ENCODE assay signal across 19 cellular contexts in genomic region chr4:117429506-117429905, GRCh38.
DNase-seq lines count a peak whose midpoint lies in the region; ATAC-seq, FAIRE-seq and TF ChIP-seq lines count a peak whose summit lies in the region.
"Had no signal": no experiment of that assay in that cellular context is flagged by ENCODE, and none has a peak within 500 bp of the region (broad histone marks: within the 10 kb centered on the region; RNA-seq: fewer than 3 reads in every experiment).

No MANE protein-coding gene starts in this region.

- no peaks in the 10 kb centered on the region for H3K27me3 Mint-ChIP-seq in naive thymus-derived CD4-positive, alpha-beta T cell
- H3K27me3 Mint-ChIP-seq: B cell, IgD-negative memory B cell had no signal

- no peak overlapping the region for H3K4me2 ChIP-seq in H1 (ENCODE audit: insufficient read depth in 1 of 2, low read depth in 2 of 2, low read length in 2 of 2)

- no peak overlapping the region for H4K5ac ChIP-seq in H1 (ENCODE audit: insufficient read length, low read depth, low read length)

- H2BK12ac ChIP-seq in H1 (ENCODE audit: low read depth, low read length), result no peak overlapping the region

- intact Hi-C loops in naive thymus-derived CD4-positive, alpha-beta T cell (cut with micrococcal nuclease), result no loop called here
- intact Hi-C loops in lower leg skin (cut with DNase I; ENCODE audit: low total_unique reads), result no loop called here

- H3K27me3 ChIP-seq in H1 (replicated peaks in 1 of 4; ENCODE audit: control insufficient read depth in 3 of 4, extremely low read depth in 1 of 4, insufficient read depth in 3 of 4, low read length in 3 of 4) (no peaks in the 10 kb centered on the region), upper lobe of left lung (no peaks in the 10 kb centered on the region)
- no peaks in the 10 kb centered on the region for H3K27me3 ChIP-seq in naive thymus-derived CD4-positive, alpha-beta T cell (ENCODE audit: control insufficient read depth in 2 of 2, insufficient read depth in 2 of 2, low read length in 2 of 2)
- H3K27me3 ChIP-seq: BLaER1 treated with 17β-estradiol and CSF1 and Interleukin-3, amounts not matched to agents 10 nM and 100 nM had no signal

- no peak for FAIRE-seq in H1 (lab: Jason Lieb, UNC)
- FAIRE-seq: H54, HepG2 had no signal

- no peaks in the 10 kb centered on the region for H3K36me3 ChIP-seq in H1 (ENCODE audit: control insufficient read depth in 2 of 4, insufficient read depth in 4 of 4, low read length in 3 of 4)
- H3K36me3 ChIP-seq in naive thymus-derived CD4-positive, alpha-beta T cell (ENCODE audit: control insufficient read depth in 2 of 3, insufficient read depth in 3 of 3, low read length in 3 of 3), result no peaks in the 10 kb centered on the region
- no peaks in the 10 kb centered on the region for H3K36me3 ChIP-seq in upper lobe of left lung
- H3K36me3 ChIP-seq: BLaER1 treated with 17β-estradiol and CSF1 and Interleukin-3, amounts not matched to agents 10 nM and 100 nM had no signal

- H2AFZ ChIP-seq in H1 (ENCODE audit: low read length), result no peak overlapping the region
- H2AFZ ChIP-seq: GM23248 had no signal

- H3K9ac ChIP-seq in H1 (replicated peaks in 1 of 4; ENCODE audit: extremely low read depth in 1 of 4, low read depth in 3 of 4, low read length in 3 of 4), result no peak overlapping the region
- H3K9ac ChIP-seq: BLaER1 treated with 17β-estradiol and CSF1 and Interleukin-3, amounts not matched to agents 10 nM and 100 nM; GM23248 had no signal

- H3K4me1 ChIP-seq in H1 (replicated peaks in 1 of 4; ENCODE audit: control insufficient read depth in 3 of 4, insufficient read depth in 4 of 4, low read length in 3 of 4) (no peaks in the 10 kb centered on the region), upper lobe of left lung (no peaks in the 10 kb centered on the region)
- H3K4me1 ChIP-seq in naive thymus-derived CD4-positive, alpha-beta T cell (ENCODE audit: control insufficient read depth in 2 of 2, insufficient read depth in 2 of 2, low read length in 2 of 2), result no peaks in the 10 kb centered on the region

- no peaks in the 10 kb centered on the region for H3K4me1 Mint-ChIP-seq in naive thymus-derived CD4-positive, alpha-beta T cell
- H3K4me1 Mint-ChIP-seq in stimulated activated effector memory CD8-positive, alpha-beta T cell treated with anti-CD3 and anti-CD28 coated beads, Interleukin-12 subunit alpha, Interleukin-12 subunit beta, amount 100 ng/mL, for 72 hours, result no peaks in the 10 kb centered on the region
- H3K4me1 Mint-ChIP-seq: B cell, IgD-negative memory B cell had no signal

- TF ChIP-seq POLR2A in H1 (IDR thresholded peaks at IDR 0.05; ENCODE audit: control extremely low read depth in 1 of 2, low read depth in 2 of 2, low read length in 2 of 2), result no peak
- no peak for TF ChIP-seq POLR2A in upper lobe of left lung (IDR thresholded peaks at IDR 0.05)
- no peak for TF ChIP-seq POLR2A in lower leg skin (IDR thresholded peaks at IDR 0.05)

- peaks cover 0 to 9% (median 4%) of the 10 kb centered on the region in 11 donors for H3K9me3 Mint-ChIP-seq in naive thymus-derived CD4-positive, alpha-beta T cell
- peaks cover 13% of the 10 kb centered on the region for H3K9me3 Mint-ChIP-seq in stimulated activated effector memory CD8-positive, alpha-beta T cell treated with anti-CD3 and anti-CD28 coated beads, Interleukin-12 subunit alpha, Interleukin-12 subunit beta, amount 100 ng/mL, for 72 hours

- no peaks in the 10 kb centered on the region for H3K23me2 ChIP-seq in H1 (ENCODE audit: low read depth, low read length)

- DNase-seq in H1 (ENCODE audit: low read depth in 1 of 2, low spot score in 2 of 2) (no peak), upper lobe of left lung (peak in 1 of 2 donors; percentile 2), lower leg skin (ENCODE audit: low spot score in 2 of 2) (no peak), NCI-H1694 treated with DMSO at 0.1 percent for 48 hours (lab: John Stamatoyannopoulos, UW) (no peak), NAMALWA (ENCODE audit: low spot score) (no peak)
- DNase-seq in naive thymus-derived CD4-positive, alpha-beta T cell, result no peak
- DNase-seq in stimulated activated effector memory CD8-positive, alpha-beta T cell treated with anti-CD3 and anti-CD28 coated beads, Interleukin-12 subunit alpha, Interleukin-12 subunit beta, amount 100 ng/mL, for 72 hours (ENCODE audit: low spot score in 2 of 2), result no peak
- DNase-seq: Calu3; CD8-positive, alpha-beta T cell; DMS79 treated with DMSO at 0.1 percent for 48 hours; GF-D8; GM23248; HCEC 1CT had no signal

- no peak overlapping the region for H3K4ac ChIP-seq in H1 (replicated peaks; ENCODE audit: insufficient read length, low read depth, low read length)

- H2BK20ac ChIP-seq in H1 (ENCODE audit: low read length), result no peak overlapping the region

- CTCF ChIA-PET in H1 (lab: Charles Lee; ENCODE audit: partially characterized antibody), result interaction anchor here (1.0 kb wide), 1 partner anchor 25 kb away, joined by 3 read pairs; no protein-coding TSS in a partner anchor
- CTCF ChIA-PET in naive thymus-derived CD4-positive, alpha-beta T cell (lab: Charles Lee), result no interaction called here

- H2BK120ac ChIP-seq in H1 (replicated peaks; ENCODE audit: low read depth, low read length), result no peak overlapping the region

- 91% methylated on average over 5 of the region's 5 CpGs; no CpG with 5 or more reads in 1 of the 2 experiments for WGBS in H1 (ENCODE audit: extremely low coverage in 1 of 2, insufficient coverage in 1 of 2, insufficient read length in 1 of 2, insufficient replicate concordance in 2 of 2, low coverage in 1 of 2, low lambda C conversion rate in 2 of 2, missing lambda C conversion rate in 1 of 2), 2 experiments
- 82 to 92% methylated on average over 4 to 5 of the region's 5 CpGs for WGBS in upper lobe of left lung, 2 donors
- 89% methylated on average over 4 of the region's 5 CpGs; no CpG with 5 or more reads in 1 of the 2 donors for WGBS in lower leg skin, 2 donors

- TF ChIP-seq EP300 in H1 (IDR thresholded peaks at IDR 0.05; ENCODE audit: borderline replicate concordance in 1 of 2, low read depth in 2 of 2, low read length in 2 of 2), result no peak
- no peak for TF ChIP-seq EP300 in upper lobe of left lung (IDR thresholded peaks at IDR 0.05)

- H3K27ac ChIP-seq in H1 (ENCODE audit: low read depth, low read length), result no peak overlapping the region
- no peak overlapping the region for H3K27ac ChIP-seq in naive thymus-derived CD4-positive, alpha-beta T cell (ENCODE audit: low read depth, low read length)
- H3K27ac ChIP-seq in upper lobe of left lung, result no peak overlapping the region
- H3K27ac ChIP-seq: BLaER1 treated with 17β-estradiol and CSF1 and Interleukin-3, amounts not matched to agents 10 nM and 100 nM; GM23248 had no signal

- no peak overlapping the region for H3K18ac ChIP-seq in H1 (ENCODE audit: extremely low read depth, low read length)

- POLR2A ChIA-PET in H1 (lab: Charles Lee; ENCODE audit: partially characterized antibody), result no interaction called here
- POLR2A ChIA-PET in naive thymus-derived CD4-positive, alpha-beta T cell (lab: Charles Lee), result no interaction called here

- peak overlapping the region; percentile 3; the same call in 1 of the 2 replicates for H4K8ac ChIP-seq in H1 (ENCODE audit: extremely low read depth, insufficient read depth, low read length)

- no peak overlapping the region for H3K4me3 ChIP-seq in H1 (ENCODE audit: extremely low read depth in 1 of 4, insufficient read depth in 2 of 4, low read depth in 3 of 4, low read length in 4 of 4)
- H3K4me3 ChIP-seq in naive thymus-derived CD4-positive, alpha-beta T cell (ENCODE audit: low read length), result no peak overlapping the region
- no peak overlapping the region for H3K4me3 ChIP-seq in upper lobe of left lung
- no peak overlapping the region for H3K4me3 ChIP-seq in lower leg skin (ENCODE audit: low read depth, poor library complexity, severe bottlenecking)
- H3K4me3 ChIP-seq: BLaER1 treated with 17β-estradiol and CSF1 and Interleukin-3, amounts not matched to agents 10 nM and 100 nM; GM23248 had no signal

- no peak for TF ChIP-seq RAD21 in H1 (IDR thresholded peaks at IDR 0.05 in 1 of 2, conservative IDR thresholded peaks at IDR 0.05 in 1 of 2; ENCODE audit: low read depth in 2 of 2, low read length in 2 of 2)

- H2AK5ac ChIP-seq in H1 (ENCODE audit: low read depth, low read length), result no peak overlapping the region

- no peaks in the 10 kb centered on the region for H4K20me1 ChIP-seq in H1 (replicated peaks in 1 of 2; ENCODE audit: control insufficient read depth in 1 of 2, insufficient read depth in 2 of 2, low read length in 2 of 2)
- H4K20me1 ChIP-seq: BLaER1 treated with 17β-estradiol and CSF1 and Interleukin-3, amounts not matched to agents 10 nM and 100 nM had no signal

- H3K14ac ChIP-seq in H1 (ENCODE audit: insufficient read length), result no peak overlapping the region

- no peaks in the 10 kb centered on the region for H3K79me2 ChIP-seq in H1 (ENCODE audit: control insufficient read depth in 1 of 2, insufficient read depth in 2 of 2, low read length in 2 of 2)

- H3K23ac ChIP-seq in H1 (ENCODE audit: insufficient read length), result no peak overlapping the region

- peak; percentile 26 for ATAC-seq in naive thymus-derived CD4-positive, alpha-beta T cell
- ATAC-seq in stimulated activated effector memory CD8-positive, alpha-beta T cell treated with anti-CD3 and anti-CD28 coated beads, Interleukin-12 subunit alpha, Interleukin-12 subunit beta, amount 100 ng/mL, for 72 hours, result peak; percentile 45
- ATAC-seq in upper lobe of left lung (ENCODE audit: low FRiP score in 2 of 2) (peak; percentile 10 to 67), GM21825 (IDR thresholded peaks at IDR 0.05; ENCODE audit: unreplicated experiment) (no peak)
- ATAC-seq: CD8-positive, alpha-beta T cell had no signal

- H2BK15ac ChIP-seq in H1 (ENCODE audit: low read length), result no peak overlapping the region

- H3K27ac Mint-ChIP-seq in naive thymus-derived CD4-positive, alpha-beta T cell, result no peak overlapping the region
- H3K27ac Mint-ChIP-seq in stimulated activated effector memory CD8-positive, alpha-beta T cell treated with anti-CD3 and anti-CD28 coated beads, Interleukin-12 subunit alpha, Interleukin-12 subunit beta, amount 100 ng/mL, for 72 hours, result no peak overlapping the region
- H3K27ac Mint-ChIP-seq: B cell; CD8-positive, alpha-beta T cell; IgD-negative memory B cell had no signal

- no peak overlapping the region for H3K4me3 Mint-ChIP-seq in naive thymus-derived CD4-positive, alpha-beta T cell
- no peak overlapping the region for H3K4me3 Mint-ChIP-seq in stimulated activated effector memory CD8-positive, alpha-beta T cell treated with anti-CD3 and anti-CD28 coated beads, Interleukin-12 subunit alpha, Interleukin-12 subunit beta, amount 100 ng/mL, for 72 hours
- H3K4me3 Mint-ChIP-seq: B cell; CD8-positive, alpha-beta T cell had no signal

- H2BK5ac ChIP-seq in H1 (ENCODE audit: low read depth, low read length), result no peak overlapping the region

- H3K9me3 ChIP-seq in H1 (ENCODE audit: insufficient read depth in 2 of 2, low read depth in 1 of 2, low read length in 1 of 2) (peaks cover 0 to 11% of the 10 kb centered on the region in 2 experiments; a peak in 2 of 4 replicates), upper lobe of left lung (no peaks in the 10 kb centered on the region)
- peaks cover 0 to 6% (median 0%) of the 10 kb centered on the region in 3 experiments for H3K9me3 ChIP-seq in naive thymus-derived CD4-positive, alpha-beta T cell (ENCODE audit: control insufficient read depth in 2 of 3, low read length in 3 of 3)

- no peak overlapping the region for H3K56ac ChIP-seq in H1 (replicated peaks; ENCODE audit: insufficient read length, low read depth, low read length)

- no peaks in the 10 kb centered on the region for H3K36me3 Mint-ChIP-seq in naive thymus-derived CD4-positive, alpha-beta T cell
- no peaks in the 10 kb centered on the region for H3K36me3 Mint-ChIP-seq in stimulated activated effector memory CD8-positive, alpha-beta T cell treated with anti-CD3 and anti-CD28 coated beads, Interleukin-12 subunit alpha, Interleukin-12 subunit beta, amount 100 ng/mL, for 72 hours
- H3K36me3 Mint-ChIP-seq: CD8-positive, alpha-beta T cell; IgD-negative memory B cell had no signal

- TF ChIP-seq CTCF in H1 (IDR thresholded peaks at IDR 0.05; ENCODE audit: control extremely low read depth in 1 of 3, insufficient read depth in 1 of 3, low read depth in 1 of 3, low read length in 3 of 3) (no peak), upper lobe of left lung (IDR thresholded peaks at IDR 0.05) (no peak), lower leg skin (IDR thresholded peaks at IDR 0.05) (no peak)

- no peak overlapping the region for H4K91ac ChIP-seq in H1 (replicated peaks; ENCODE audit: insufficient read length, low read length)

- H3K79me1 ChIP-seq in H1 (ENCODE audit: low read depth, low read length), result no peaks in the 10 kb centered on the region
